24 cellular contexts compared by ENCODE assay signal in genomic region chr7:101878938-101879337, GRCh38.
DNase-seq lines count a peak whose midpoint lies in the region; ATAC-seq and TF ChIP-seq lines count a peak whose summit lies in the region.
"Had no signal": no experiment of that assay in that cellular context is flagged by ENCODE, and none has a peak within 500 bp of the region (broad histone marks: within the 10 kb centered on the region; RNA-seq: fewer than 3 reads in every experiment).

No MANE protein-coding gene starts in this region.

- no peak overlapping the region for H3K23ac ChIP-seq in mesendoderm (ENCODE audit: low read length)

- no peaks in the 10 kb centered on the region for H3K27me3 ChIP-seq in GM23338 (ENCODE audit: insufficient read depth)
- no peaks in the 10 kb centered on the region for H3K27me3 ChIP-seq in mesendoderm (ENCODE audit: insufficient read depth, low read length, poor library complexity)

- H3K18ac ChIP-seq in mesendoderm (ENCODE audit: low read length): no peak overlapping the region

- peak overlapping the region; percentile 11 for H3K4me2 ChIP-seq in GM23338
- peak overlapping the region; percentile 100 for H3K4me2 ChIP-seq in OCI-LY7 (ENCODE audit: low read length)
- no peak overlapping the region for H3K4me2 ChIP-seq in mesendoderm (ENCODE audit: low read length)

- 0 out of 2 replicates have a peak, but pooled peaks cover 10% of the 10 kb centered on the region for H3F3A ChIP-seq in GM23338 (replicated peaks; ENCODE audit: low read depth)

- H4K20me1 ChIP-seq in GM23338 (replicated peaks; ENCODE audit: insufficient read depth): peaks cover 71% of the 10 kb centered on the region
- peaks cover 8% of the 10 kb centered on the region; the same call in 1 of the 2 replicates for H4K20me1 ChIP-seq in OCI-LY7 (ENCODE audit: insufficient read depth, low read length)

- H3K36me3 ChIP-seq in GM23338 (ENCODE audit: insufficient read depth) (no peaks in the 10 kb centered on the region), OCI-LY7 (ENCODE audit: insufficient read depth, low read length) (peaks cover 54% of the 10 kb centered on the region), mesendoderm (ENCODE audit: control insufficient read depth, insufficient read depth, low read length) (no peaks in the 10 kb centered on the region)

- no peak overlapping the region for H3K4me3 Mint-ChIP-seq in GM23338
- H3K4me3 Mint-ChIP-seq in natural killer cell treated with Interleukin-12 subunit alpha and Interleukin-12 subunit beta and Interleukin-15 and Interleukin-18, amount 100 ng/mL, for 72 hours: no peak overlapping the region
- H3K4me3 Mint-ChIP-seq: B cell, T-helper 17 cell had no signal

- DNase-seq in GM23338 (ENCODE audit: low spot score) (no peak), OCI-LY7 (ENCODE audit: low spot score) (peak; percentile 54), mesendoderm (no peak), OCI-M2 (lab: John Stamatoyannopoulos, UW; ENCODE audit: unreplicated experiment) (no peak), SHP77 treated with DMSO at 0.1 percent for 48 hours (lab: John Stamatoyannopoulos, UW) (no peak)
- DNase-seq in activated T-cell treated with anti-CD3 and anti-CD28 coated beads, Interleukin-2, amount 50 U/mL, for 48 hours: no peak
- no peak for DNase-seq in natural killer cell treated with Interleukin-12 subunit alpha and Interleukin-12 subunit beta and Interleukin-15 and Interleukin-18, amount 100 ng/mL, for 72 hours (ENCODE audit: low spot score)
- DNase-seq: GOT3; NCI-H1092 treated with DMSO at 0.1 percent for 48 hours; NCI-H146; NCI-H1930; NCI-H2107; NCI-H446; NCI-H524 treated with DMSO at 0.1 percent for 48 hours; NCI-H82; NK-92 treated with Interleukin-12 subunit alpha and Interleukin-12 subunit beta, amount 100 ng/mL, for 24 hours; SIG-M5; SW 1271; T-helper 17 cell had no signal

- WGBS in mesendoderm (ENCODE audit: extremely low coverage, insufficient coverage, low lambda C conversion rate): no CpG with 5 or more reads among the region's 4 CpGs

- no peak overlapping the region for H2BK5ac ChIP-seq in mesendoderm (ENCODE audit: low read length)

- H2BK120ac ChIP-seq in mesendoderm (ENCODE audit: low read depth, low read length): no peak overlapping the region

- peaks cover 81% of the 10 kb centered on the region for H3K4me1 Mint-ChIP-seq in GM23338
- peaks cover 0 to 8% of the 10 kb centered on the region in 2 donors for H3K4me1 Mint-ChIP-seq in natural killer cell treated with Interleukin-12 subunit alpha and Interleukin-12 subunit beta and Interleukin-15 and Interleukin-18, amount 100 ng/mL, for 72 hours (ENCODE audit: low read depth in 2 of 2)

- H4K5ac ChIP-seq in mesendoderm (ENCODE audit: low read length): no peak overlapping the region

- H2BK15ac ChIP-seq in mesendoderm (replicated peaks; ENCODE audit: low read depth): no peak overlapping the region

- no peak overlapping the region for H4K8ac ChIP-seq in mesendoderm (ENCODE audit: low read depth, low read length)

- H3K56ac ChIP-seq in mesendoderm (ENCODE audit: low read length): no peak overlapping the region

- no peak overlapping the region for H3K4ac ChIP-seq in mesendoderm (ENCODE audit: low read depth, low read length)

- H2AFZ ChIP-seq in GM23338 (no peak overlapping the region), OCI-LY7 (ENCODE audit: low read length) (no peak overlapping the region)

- H2AK5ac ChIP-seq in mesendoderm (ENCODE audit: low read length): no peak overlapping the region

- 0 out of 3 replicates have a peak, but pooled peaks cover 4% of the 10 kb centered on the region for H3K36me3 Mint-ChIP-seq in GM23338 (ENCODE audit: low read depth)
- H3K36me3 Mint-ChIP-seq in natural killer cell treated with Interleukin-12 subunit alpha and Interleukin-12 subunit beta and Interleukin-15 and Interleukin-18, amount 100 ng/mL, for 72 hours: no peaks in the 10 kb centered on the region

- H3K4me3 ChIP-seq in GM23338: no peak overlapping the region
- H3K4me3 ChIP-seq in OCI-LY7 (ENCODE audit: low read depth, low read length, poor library complexity, severe bottlenecking): peak overlapping the region; percentile 47
- H3K4me3 ChIP-seq in mesendoderm (ENCODE audit: low read length): no peak overlapping the region
- H3K4me3 ChIP-seq: HAP-1, SK-N-MC had no signal

- H3K4me1 ChIP-seq in GM23338 (ENCODE audit: insufficient read depth) (peaks cover 74% of the 10 kb centered on the region), OCI-LY7 (ENCODE audit: insufficient read depth, low read length, poor library complexity, severe bottlenecking) (peaks cover 100% of the 10 kb centered on the region), mesendoderm (ENCODE audit: control insufficient read depth, low read depth, low read length) (peaks cover 22% of the 10 kb centered on the region)

- no peak for TF ChIP-seq CTCF in GM23338 (conservative IDR thresholded peaks at IDR 0.05; ENCODE audit: low read depth in 2 of 2)
- TF ChIP-seq CTCF in OCI-LY7 (conservative IDR thresholded peaks at IDR 0.05; ENCODE audit: low read length): no peak

- H3K27ac ChIP-seq in GM23338 (ENCODE audit: low read depth): no peak overlapping the region; the same call in 1 of the 2 replicates
- peak overlapping the region; percentile 97 for H3K27ac ChIP-seq in OCI-LY7 (ENCODE audit: low read depth, low read length, poor library complexity, severe bottlenecking)
- H3K27ac ChIP-seq in mesendoderm (ENCODE audit: low read depth, low read length): no peak overlapping the region
- H3K27ac ChIP-seq: HL-60, SK-N-MC had no signal

- H3K9me2 ChIP-seq in GM23338 (ENCODE audit: insufficient read depth) (no peaks in the 10 kb centered on the region), OCI-LY7 (ENCODE audit: insufficient read depth, low read length) (no peaks in the 10 kb centered on the region)

- CTCF ChIA-PET in OCI-LY7 (lab: Charles Lee; ENCODE audit: unreplicated experiment): interaction anchor here (0.6 kb wide), 1 partner anchor 55 kb away, joined by 3 read pairs; no protein-coding TSS in a partner anchor

- H3K9me3 Mint-ChIP-seq in GM23338: no peaks in the 10 kb centered on the region
- no peaks in the 10 kb centered on the region for H3K9me3 Mint-ChIP-seq in natural killer cell treated with Interleukin-12 subunit alpha and Interleukin-12 subunit beta and Interleukin-15 and Interleukin-18, amount 100 ng/mL, for 72 hours

- no peaks in the 10 kb centered on the region for H3K9me3 ChIP-seq in OCI-LY7 (ENCODE audit: low read length)
- H3K9me3 ChIP-seq: HAP-1 had no signal

- H3K79me2 ChIP-seq in GM23338 (replicated peaks; ENCODE audit: insufficient read depth): peaks cover 100% of the 10 kb centered on the region
- peaks cover 100% of the 10 kb centered on the region for H3K79me2 ChIP-seq in OCI-LY7 (ENCODE audit: insufficient read depth, low read depth, low read length)
- peaks cover 93% of the 10 kb centered on the region for H3K79me2 ChIP-seq in mesendoderm (ENCODE audit: control insufficient read depth, insufficient read depth, low read length)

- H3K9ac ChIP-seq in mesendoderm (ENCODE audit: low read length): peak overlapping the region; percentile 20

- BruUV-seq in OCI-LY7 (replicated peaks; lab: Mats Ljungman, UMichigan): no TSS peak

- H3K79me1 ChIP-seq in mesendoderm (ENCODE audit: low read length): peaks cover 18% of the 10 kb centered on the region

- peak overlapping the region; percentile 36; the same call in 1 of the 2 replicates for H3K27ac Mint-ChIP-seq in GM23338
- no peak overlapping the region for H3K27ac Mint-ChIP-seq in natural killer cell treated with Interleukin-12 subunit alpha and Interleukin-12 subunit beta and Interleukin-15 and Interleukin-18, amount 100 ng/mL, for 72 hours
- H3K27ac Mint-ChIP-seq: B cell, T-helper 17 cell had no signal

- intact Hi-C loops in OCI-LY7 (cut with micrococcal nuclease; ENCODE audit: unreplicated experiment): loop anchor here (5.0 kb wide), 1 partner anchor 358 kb away; no protein-coding TSS in a partner anchor

- no peak for ATAC-seq in GM23338
- no peak for ATAC-seq in natural killer cell treated with Interleukin-12 subunit alpha and Interleukin-12 subunit beta and Interleukin-15 and Interleukin-18, amount 100 ng/mL, for 72 hours
- ATAC-seq: Panc1, T-helper 17 cell had no signal

- POLR2A ChIA-PET in OCI-LY7 (lab: Charles Lee): interaction anchor here (0.6 to 2.1 kb wide), 10 partner anchors 9 to 175 kb away, joined by 3 to 17 read pairs (median 4); no protein-coding TSS in a partner anchor

- H3K27me3 Mint-ChIP-seq in GM23338 (ENCODE audit: insufficient read depth, low read depth, poor library complexity): peaks cover 9% of the 10 kb centered on the region
- H3K27me3 Mint-ChIP-seq in natural killer cell treated with Interleukin-12 subunit alpha and Interleukin-12 subunit beta and Interleukin-15 and Interleukin-18, amount 100 ng/mL, for 72 hours: no peaks in the 10 kb centered on the region
- H3K27me3 Mint-ChIP-seq: B cell, T-helper 17 cell had no signal

TF ChIP-seq in GM23338, 12 proteins besides CTCF, POLR2A, EP300 and RAD21 (continues in another document):
- TF ChIP-seq POLR2AphosphoS5 (IDR thresholded peaks at IDR 0.05; ENCODE audit: low read depth) (no peak), JUNB (IDR thresholded peaks at IDR 0.05; ENCODE audit: unreplicated experiment) (no peak)
